Comparison of ENCODE assay signal across 11 cellular contexts in genomic region chr1:55580845-55581332, GRCh38.
DNase-seq lines count a peak whose midpoint lies in the region; ATAC-seq and TF ChIP-seq lines count a peak whose summit lies in the region.
"Had no signal": no experiment of that assay in that cellular context is flagged by ENCODE, and none has a peak within 500 bp of the region (broad histone marks: within the 10 kb centered on the region; RNA-seq: fewer than 3 reads in every experiment).

No MANE protein-coding gene starts in this region.

- H3K27ac Mint-ChIP-seq in CD4-positive, alpha-beta memory T cell: no peak overlapping the region

- no peak overlapping the region for H3K4me3 ChIP-seq in BJ (ENCODE audit: low read depth, low read length)
- no peak overlapping the region for H3K4me3 ChIP-seq in gastroesophageal sphincter
- H3K4me3 ChIP-seq in CD4-positive, alpha-beta memory T cell (ENCODE audit: low read length in 2 of 2): no peak overlapping the region

- no peaks in the 10 kb centered on the region for H3K4me1 Mint-ChIP-seq in CD4-positive, alpha-beta memory T cell

- peaks cover 0 to 61% (median 0%) of the 10 kb centered on the region in 3 donors for H3K4me1 ChIP-seq in gastroesophageal sphincter
- H3K4me1 ChIP-seq in CD4-positive, alpha-beta memory T cell (ENCODE audit: insufficient read depth, low read length): no peaks in the 10 kb centered on the region

- H3K36me3 ChIP-seq in BJ (ENCODE audit: control insufficient read depth, insufficient read depth, low read length) (no peaks in the 10 kb centered on the region), gastroesophageal sphincter (no peaks in the 10 kb centered on the region)
- H3K36me3 ChIP-seq in CD4-positive, alpha-beta memory T cell (ENCODE audit: insufficient read depth, low read length): no peaks in the 10 kb centered on the region

- H3K27me3 ChIP-seq in BJ (ENCODE audit: control insufficient read depth, insufficient read depth, low read length): no peaks in the 10 kb centered on the region
- no peaks in the 10 kb centered on the region for H3K27me3 ChIP-seq in gastroesophageal sphincter
- no peaks in the 10 kb centered on the region for H3K27me3 ChIP-seq in CD4-positive, alpha-beta memory T cell (ENCODE audit: insufficient read depth, low read length)

- TF ChIP-seq POLR2A in gastroesophageal sphincter (IDR thresholded peaks at IDR 0.05): no peak

- peaks cover 0 to 14% of the 10 kb centered on the region in 2 donors for H3K27me3 Mint-ChIP-seq in CD4-positive, alpha-beta memory T cell

- H3K4me3 Mint-ChIP-seq in CD4-positive, alpha-beta memory T cell: no peak overlapping the region

- intact Hi-C loops in CD4-positive, alpha-beta memory T cell (cut with micrococcal nuclease): no loop called here

- TF ChIP-seq EP300 in gastroesophageal sphincter (IDR thresholded peaks at IDR 0.05): no peak

- peak; percentile 79 for DNase-seq in BJ (ENCODE audit: low read depth)
- DNase-seq in T1000 (lab: John Stamatoyannopoulos, UW): peak; percentile 30
- peak; percentile 73 for DNase-seq in pons (ENCODE audit: low spot score)
- no peak for DNase-seq in CD4-positive, alpha-beta memory T cell
- no peak for DNase-seq in GM20000 (ENCODE audit: low spot score)
- DNase-seq in NCI-H69 (lab: John Stamatoyannopoulos, UW): no peak
- DNase-seq: Calu3; stimulated activated CD4-positive, alpha-beta T cell treated with anti-CD3 and anti-CD28 coated beads, Interleukin-2, amount 100 ng/mL, for 48 hours had no signal

- TF ChIP-seq CTCF in BJ (IDR thresholded peaks at IDR 0.05; ENCODE audit: insufficient read depth, low read depth, low read length) (no peak), gastroesophageal sphincter (IDR thresholded peaks at IDR 0.05) (no peak), GM20000 (IDR thresholded peaks at IDR 0.05; ENCODE audit: extremely low read depth, missing control alignments) (no peak)

- CTCF ChIA-PET in BJ (lab: Yijun Ruan, JAX): interaction anchor here (0.9 to 1.5 kb wide), 4 partner anchors 8 to 1004 kb away, joined by 3 to 4 read pairs (median 4); no protein-coding TSS in a partner anchor
- CTCF ChIA-PET in CD4-positive, alpha-beta memory T cell (lab: Charles Lee; ENCODE audit: partially characterized antibody): no interaction called here

- H3K9me3 ChIP-seq in gastroesophageal sphincter: no peaks in the 10 kb centered on the region
- H3K9me3 ChIP-seq in CD4-positive, alpha-beta memory T cell (ENCODE audit: control insufficient read depth in 1 of 2, low read length in 2 of 2): no peaks in the 10 kb centered on the region

- ATAC-seq in gastroesophageal sphincter (peak; percentile 87), GM19463 (IDR thresholded peaks at IDR 0.05; ENCODE audit: unreplicated experiment) (no peak)
- ATAC-seq: left lobe of liver had no signal

- 15 to 50% methylated on average over 3 of the region's 3 CpGs for WGBS in gastroesophageal sphincter (ENCODE audit: low coverage in 1 of 2), 2 donors

- no peaks in the 10 kb centered on the region for H3K36me3 Mint-ChIP-seq in CD4-positive, alpha-beta memory T cell

- peaks cover 0 to 2% (median 0%) of the 10 kb centered on the region in 8 donors for H3K9me3 Mint-ChIP-seq in CD4-positive, alpha-beta memory T cell

- POLR2A ChIA-PET in BJ (lab: Charles Lee): no interaction called here
- POLR2A ChIA-PET in CD4-positive, alpha-beta memory T cell (lab: Charles Lee; ENCODE audit: partially characterized antibody): no interaction called here

- peak overlapping the region; percentile 68 to 79 (median 76) for H3K27ac ChIP-seq in gastroesophageal sphincter
- no peak overlapping the region for H3K27ac ChIP-seq in CD4-positive, alpha-beta memory T cell (ENCODE audit: low read depth, low read length)

Comparison
In these comparisons a context has a peak if more than half of its experiments do, and no peak if none do; other contexts are left out.
1. DNase-seq: peak in BJ (single experiment), T1000 (single experiment) and pons (single experiment); none in CD4-positive, alpha-beta memory T cell (0 of 5), GM20000 (single experiment) and NCI-H69 (single experiment).